ENCODE assay signal across 20 cellular contexts in genomic region chr19:281156-281853, GRCh38. TPM values are rescaled to one million over a fixed set of nuclear protein-coding genes. Genes with fewer than 3 reads are reported as not detected.
"Had no signal": no experiment of that assay in that cellular context is flagged by ENCODE, and none has a peak within 500 bp of the region (broad histone marks: within the 10 kb centered on the region; RNA-seq: fewer than 3 reads in every experiment).

No MANE protein-coding gene starts in this region.

- H3K9me3 Mint-ChIP-seq: activated CD8-positive, alpha-beta T cell treated with anti-CD3 and anti-CD28 coated beads for 36 hours; activated naive CD8-positive, alpha-beta T cell treated with anti-CD3 and anti-CD28 coated beads, Interleukin-2, amount 10 ng/mL, durations not matched to agents 7 days and 5 days; activated T-cell treated with anti-CD3 and anti-CD28 coated beads, Interleukin-2, amount 50 U/mL, for 72 hours; activated T-helper 2 cell treated with anti-CD3 and anti-CD28 coated beads, Interferon-gamma antibody, Interleukin-2, Interleukin-4, amounts not matched to agents 10 μg/mL and 5 μg/mL and 100 μg/mL, durations not matched to agents 14 hours and 24 hours and 36 hours had no signal

- H2AFZ ChIP-seq: PC-9 had no signal

- H3K4me3 Mint-ChIP-seq: activated CD4-positive, alpha-beta T cell treated with anti-CD3 and anti-CD28 coated beads for 36 hours; activated CD8-positive, alpha-beta T cell treated with anti-CD3 and anti-CD28 coated beads for 36 hours; activated naive CD8-positive, alpha-beta T cell treated with anti-CD3 and anti-CD28 coated beads, Interleukin-2, amount 10 ng/mL, durations not matched to agents 7 days and 5 days; activated T-cell treated with anti-CD3 and anti-CD28 coated beads, Interleukin-2, amount 50 U/mL, for 72 hours had no signal

- H3K36me3 Mint-ChIP-seq: activated naive CD8-positive, alpha-beta T cell treated with anti-CD3 and anti-CD28 coated beads, Interleukin-2, amount 10 ng/mL, durations not matched to agents 7 days and 5 days had no signal

- H3K4me3 ChIP-seq: adrenal gland, PC-9, SK-N-MC had no signal

- H3K27ac Mint-ChIP-seq: activated CD4-positive, alpha-beta T cell treated with anti-CD3 and anti-CD28 coated beads for 36 hours; activated CD8-positive, alpha-beta T cell treated with anti-CD3 and anti-CD28 coated beads for 36 hours; activated naive CD8-positive, alpha-beta T cell treated with anti-CD3 and anti-CD28 coated beads, Interleukin-2, amount 10 ng/mL, durations not matched to agents 7 days and 5 days; activated T-cell treated with anti-CD3 and anti-CD28 coated beads, Interleukin-2, amount 50 U/mL, for 72 hours; activated T-helper 2 cell treated with anti-CD3 and anti-CD28 coated beads, Interferon-gamma antibody, Interleukin-2, Interleukin-4, amounts not matched to agents 10 μg/mL and 5 μg/mL and 100 μg/mL, durations not matched to agents 14 hours and 24 hours and 36 hours had no signal

- H3K4me1 Mint-ChIP-seq: activated CD4-positive, alpha-beta T cell treated with anti-CD3 and anti-CD28 coated beads for 36 hours; activated naive CD8-positive, alpha-beta T cell treated with anti-CD3 and anti-CD28 coated beads, Interleukin-2, amount 10 ng/mL, durations not matched to agents 7 days and 5 days had no signal

- H3K27ac ChIP-seq: adrenal gland, PC-9, SK-N-MC, VCaP had no signal

- H3K4me2 ChIP-seq: PC-9 had no signal

- H3K4me1 ChIP-seq: adrenal gland had no signal

- H3K9me3 ChIP-seq: adrenal gland had no signal

- ATAC-seq: activated CD4-positive, alpha-beta T cell treated with anti-CD3 and anti-CD28 coated beads for 36 hours; activated CD8-positive, alpha-beta T cell treated with anti-CD3 and anti-CD28 coated beads for 36 hours; activated T-cell treated with anti-CD3 and anti-CD28 coated beads, Interleukin-2, amount 50 U/mL, for 72 hours had no signal

- DNase-seq: activated CD4-positive, alpha-beta T cell treated with anti-CD3 and anti-CD28 coated beads for 36 hours; activated CD8-positive, alpha-beta memory T cell treated with anti-CD3 and anti-CD28 coated beads, Interleukin-2, amount 50 U/mL, for 4 hours; activated CD8-positive, alpha-beta T cell treated with anti-CD3 and anti-CD28 coated beads for 36 hours; activated naive CD4-positive, alpha-beta T cell treated with anti-CD3 and anti-CD28 coated beads, Interleukin-2, amount 50 U/mL, for 16 hours; activated naive CD8-positive, alpha-beta T cell treated with anti-CD3 and anti-CD28 coated beads, Interleukin-2, amount 10 ng/mL, durations not matched to agents 7 days and 5 days; activated T-cell treated with anti-CD3 and anti-CD28 coated beads, Interleukin-2, amount 50 U/mL, for 72 hours; anterior cingulate cortex; Kasumi-1; KBM-7; NCI-H1436 treated with DMSO at 0.1 percent for 48 hours; NCI-H446 treated with DMSO at 0.1 percent for 48 hours; NCI-H524 treated with DMSO at 0.1 percent for 48 hours; PC-9; SHP77 treated with DMSO at 0.1 percent for 48 hours; T-helper 1 cell had no signal

- H3K36me3 ChIP-seq: adrenal gland had no signal

RNA-seq across cellular contexts. Expression of gene PLPP2, which starts 9.9 kb away (rescaled TPM):
- total RNA-seq: activated naive CD8-positive, alpha-beta T cell treated with anti-CD3 and anti-CD28 coated beads, Interleukin-2, amount 10 ng/mL, durations not matched to agents 7 days and 5 days; activated T-helper 2 cell treated with anti-CD3 and anti-CD28 coated beads, Interferon-gamma antibody, Interleukin-2, Interleukin-4, amounts not matched to agents 10 μg/mL and 5 μg/mL and 100 μg/mL, durations not matched to agents 14 hours and 24 hours and 36 hours; T-helper 2 cell treated with Interferon-gamma antibody and Interleukin-4, amounts not matched to agents 100 ng/mL and 5 ng/mL, for 36 hours had no signal
